ENCODE assay signal across 10 cellular contexts in the genomic region with DNA sequence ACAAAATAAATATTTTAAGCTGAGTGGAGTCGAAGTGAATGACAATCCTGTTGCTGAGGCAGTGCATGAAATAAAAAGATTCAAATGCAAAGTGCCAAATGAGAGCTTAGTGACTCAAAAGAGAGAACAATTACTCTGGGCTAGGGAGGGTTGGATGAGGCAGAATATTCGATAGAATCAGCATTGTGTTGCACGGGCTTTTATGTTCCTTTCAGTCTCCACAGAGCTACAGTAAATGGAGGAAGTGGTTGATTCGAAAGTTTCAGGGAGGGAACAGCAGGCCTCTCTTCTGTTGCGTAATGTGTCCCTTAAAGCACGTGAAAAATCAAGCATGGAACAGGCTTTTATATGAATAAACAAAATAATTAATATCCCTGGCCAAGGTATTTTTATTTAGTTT.
DNase-seq lines count a peak whose midpoint lies in the region; ATAC-seq and TF ChIP-seq lines count a peak whose summit lies in the region.
"Had no signal": no experiment of that assay in that cellular context is flagged by ENCODE, and none has a peak within 500 bp of the region (broad histone marks: within the 10 kb centered on the region; RNA-seq: fewer than 3 reads in every experiment).

No MANE protein-coding gene starts in this region.

- peak; percentile 99 for ATAC-seq in HG02884 (IDR thresholded peaks at IDR 0.05; ENCODE audit: unreplicated experiment)
- ATAC-seq in stimulated activated naive CD8-positive, alpha-beta T cell treated with anti-CD3 and anti-CD28 coated beads, Interleukin-15, Interleukin-2, amounts not matched to agents 100 U/mL and 50 U/mL, for 24 hours: peak; percentile 68

- peak overlapping the region; percentile 20 for H3K4me3 Mint-ChIP-seq in activated naive CD4-positive, alpha-beta T cell treated with anti-CD3 and anti-CD28 coated beads, Interleukin-2, amount 50 U/mL, for 24 hours

- H3K27me3 Mint-ChIP-seq in activated naive CD4-positive, alpha-beta T cell treated with anti-CD3 and anti-CD28 coated beads, Interleukin-2, amount 50 U/mL, for 24 hours: peaks cover 2% of the 10 kb centered on the region

- no peak overlapping the region for H3K4me3 ChIP-seq in NB4 (ENCODE audit: low read depth, low read length)
- H3K4me3 ChIP-seq: sigmoid colon, SK-N-MC had no signal

- no peaks in the 10 kb centered on the region for H3K9me3 Mint-ChIP-seq in activated naive CD4-positive, alpha-beta T cell treated with anti-CD3 and anti-CD28 coated beads, Interleukin-2, amount 50 U/mL, for 24 hours

- peaks cover 33% of the 10 kb centered on the region for H3K4me1 Mint-ChIP-seq in activated naive CD4-positive, alpha-beta T cell treated with anti-CD3 and anti-CD28 coated beads, Interleukin-2, amount 50 U/mL, for 24 hours

- TF ChIP-seq POLR2A in NB4 (IDR thresholded peaks at IDR 0.05; ENCODE audit: extremely low read depth, insufficient read length): no peak

- TF ChIP-seq CTCF in NB4 (IDR thresholded peaks at IDR 0.05; ENCODE audit: low read depth, low read length): no peak

- H3K36me3 Mint-ChIP-seq in activated naive CD4-positive, alpha-beta T cell treated with anti-CD3 and anti-CD28 coated beads, Interleukin-2, amount 50 U/mL, for 24 hours: no peaks in the 10 kb centered on the region

- DNase-seq in activated naive CD4-positive, alpha-beta T cell treated with anti-CD3 and anti-CD28 coated beads, Interleukin-2, amount 50 U/mL, for 16 hours: no peak
- DNase-seq in NB4 (ENCODE audit: low read depth): peak; percentile 54
- DNase-seq in stimulated activated naive CD8-positive, alpha-beta T cell treated with anti-CD3 and anti-CD28 coated beads, Interleukin-15, Interleukin-2, amounts not matched to agents 100 U/mL and 50 U/mL, for 24 hours: no peak
- DNase-seq in stimulated activated CD4-positive, alpha-beta T cell treated with anti-CD3 and anti-CD28 coated beads, Interleukin-4, amount 100 ng/mL, for 1 hour: no peak
- DNase-seq in NCI-H526 (lab: John Stamatoyannopoulos, UW): no peak
- no peak for DNase-seq in NCI-H1417 treated with DMSO at 0.1 percent for 48 hours (lab: John Stamatoyannopoulos, UW)
- DNase-seq: sigmoid colon had no signal

- H3K27ac Mint-ChIP-seq in activated naive CD4-positive, alpha-beta T cell treated with anti-CD3 and anti-CD28 coated beads, Interleukin-2, amount 50 U/mL, for 24 hours: no peak overlapping the region
